In the genomic region with DNA sequence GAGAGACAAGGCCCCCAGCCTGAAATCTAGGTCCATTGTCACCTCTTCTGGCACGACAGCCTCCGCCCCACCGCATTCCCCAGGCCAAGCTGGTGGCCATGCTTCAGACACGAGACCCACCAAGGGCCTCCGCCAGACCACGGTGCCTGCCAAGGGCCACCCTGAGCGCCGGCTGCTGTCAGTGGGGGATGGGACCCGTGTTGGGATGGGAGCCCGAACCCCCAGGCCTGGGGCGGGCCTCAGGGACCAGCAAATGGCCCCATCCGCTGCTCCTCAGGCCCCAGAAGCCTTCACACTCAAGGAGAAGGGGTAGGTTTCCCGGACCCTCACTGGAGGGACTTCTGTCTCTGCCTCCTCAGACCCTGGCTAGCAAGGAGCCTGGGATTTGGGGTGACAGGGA, we compare ENCODE assay signal across 12 cellular contexts. TPM values are rescaled to one million over a fixed set of nuclear protein-coding genes. Genes with fewer than 3 reads are reported as not detected.
A peak's percentile ranks its signal among the peaks of the same experiment; 100 is the strongest.
DNase-seq lines count a peak whose midpoint lies in the region; TF ChIP-seq lines count a peak whose summit lies in the region.
"Had no signal": no experiment of that assay in that cellular context is flagged by ENCODE, and none has a peak within 500 bp of the region (broad histone marks: within the 10 kb centered on the region; RNA-seq: fewer than 3 reads in every experiment).

No MANE protein-coding gene starts in this region.

- H3K27me3 ChIP-seq in HAP-1 (ENCODE audit: low read depth) (no peaks in the 10 kb centered on the region), iPS-20b (ENCODE audit: insufficient read depth, low read length) (no peaks in the 10 kb centered on the region), testis (no peaks in the 10 kb centered on the region)
- H3K27me3 ChIP-seq: esophagus muscularis mucosa had no signal

- DNase-seq in AG09309 (ENCODE audit: low read depth) (no peak), HAP-1 (ENCODE audit: low spot score in 2 of 2) (no peak), testis (no peak), DMS114 treated with DMSO at 0.1 percent for 48 hours (lab: John Stamatoyannopoulos, UW; ENCODE audit: unreplicated experiment) (no peak), NCI-H2029 (lab: John Stamatoyannopoulos, UW) (no peak), immature natural killer cell (no peak)
- DNase-seq: NCI-H446 treated with DMSO at 0.1 percent for 48 hours had no signal

- intact Hi-C loops in testis (cut with DNase I; ENCODE audit: low total_unique reads), result no loop called here

- 86% methylated on average over 11 of the region's 13 CpGs; no CpG with 5 or more reads in 1 of the 2 donors for WGBS in testis, 2 donors

- H3K4me3 Mint-ChIP-seq in immature natural killer cell, result peak overlapping the region in 2 of 5 donors; percentile 43 to 44

- TF ChIP-seq POLR2A in testis (IDR thresholded peaks at IDR 0.05), result no peak

- no peaks in the 10 kb centered on the region for H3K9me3 Mint-ChIP-seq in immature natural killer cell

- H3K4me1 Mint-ChIP-seq in immature natural killer cell, result peaks cover 6% of the 10 kb centered on the region in 2 donors

- in situ Hi-C loops in HAP-1 (cut with MboI; ENCODE audit: low sequenced_read_pairs), result no loop called here

- no peak overlapping the region for H3K27ac ChIP-seq in iPS-20b (ENCODE audit: low read length)
- no peak overlapping the region for H3K27ac ChIP-seq in testis

- H3K9ac ChIP-seq in iPS-20b (ENCODE audit: low read depth, low read length), result peak overlapping the region; percentile 80; the same call in 1 of the 2 replicates

- H3K4me1 ChIP-seq in HAP-1 (peaks cover 17% of the 10 kb centered on the region), iPS-20b (ENCODE audit: insufficient read depth, low read length) (no peaks in the 10 kb centered on the region; the same call in 1 of the 2 replicates), testis (peaks cover 14% of the 10 kb centered on the region)

- H3K9me3 ChIP-seq in HAP-1, result no peaks in the 10 kb centered on the region
- no peaks in the 10 kb centered on the region for H3K9me3 ChIP-seq in iPS-20b (ENCODE audit: insufficient read depth, low read depth, low read length)
- no peaks in the 10 kb centered on the region for H3K9me3 ChIP-seq in testis
- H3K9me3 ChIP-seq: esophagus muscularis mucosa had no signal

- TF ChIP-seq CTCF in AG09309 (IDR thresholded peaks at IDR 0.05; ENCODE audit: control insufficient read depth, insufficient read depth, low read depth, low read length, missing control alignments), result no peak
- no peak for TF ChIP-seq CTCF in WI38 (IDR thresholded peaks at IDR 0.05; ENCODE audit: low read depth, low read length)
- TF ChIP-seq CTCF in testis (IDR thresholded peaks at IDR 0.05), result no peak

- H3K36me3 Mint-ChIP-seq in immature natural killer cell, result no peaks in the 10 kb centered on the region

- H3K27me3 Mint-ChIP-seq in immature natural killer cell (ENCODE audit: low read depth in 3 of 3), result peaks cover 0 to 6% (median 0%) of the 10 kb centered on the region in 3 donors

- peaks cover 52% of the 10 kb centered on the region for H3K36me3 ChIP-seq in HAP-1 (replicated peaks)
- peaks cover 45% of the 10 kb centered on the region for H3K36me3 ChIP-seq in iPS-20b (ENCODE audit: insufficient read depth, low read depth, low read length)
- no peaks in the 10 kb centered on the region for H3K36me3 ChIP-seq in testis (ENCODE audit: low read depth, missing control alignments)

- H3K27ac Mint-ChIP-seq in immature natural killer cell, result no peak overlapping the region

- peak overlapping the region; percentile 64 for H3K4me3 ChIP-seq in AG09309 (ENCODE audit: control insufficient read depth, low read depth, low read length)
- peak overlapping the region; percentile 58 for H3K4me3 ChIP-seq in HAP-1
- peak overlapping the region; percentile 66 for H3K4me3 ChIP-seq in WI38 (ENCODE audit: low read depth, low read length)
- H3K4me3 ChIP-seq in iPS-20b (ENCODE audit: low read length), result peak overlapping the region; percentile 85
- H3K4me3 ChIP-seq in testis, result no peak overlapping the region
- H3K4me3 ChIP-seq: lung had no signal

RNA-seq across cellular contexts. Expression of a gene that starts 1.0 kb away (rescaled TPM):
- total RNA-seq in testis, result 10 to 100 TPM; 18.0 to 19.4 TPM
- polyA plus RNA-seq in testis (ENCODE audit: insufficient read depth, low read depth, low replicate concordance) (7.7 TPM), immature natural killer cell (under 1 TPM in 2 of 3 donors, not detected in 1; 0.22 to 0.85 TPM)

RNA-seq across cellular contexts. Expression of a gene that starts 10.2 kb away (rescaled TPM):
- 1 to 10 TPM; 1.1 to 1.7 TPM for total RNA-seq in testis
- polyA plus RNA-seq in testis (ENCODE audit: insufficient read depth, low read depth, low replicate concordance) (not detected), immature natural killer cell (not detected)
- total RNA-seq: T-helper 1 cell treated with Interleukin-12 subunit alpha and Interleukin-12 subunit beta and Interleukin-4 antibody, amounts not matched to agents 30 ng/mL and 1 ng/mL, for 36 hours had no signal

RNA-seq across cellular contexts. Expression of a gene that starts 14.0 kb away (rescaled TPM):
- total RNA-seq in testis, result 10 to 100 TPM; 11.2 to 13.5 TPM
- polyA plus RNA-seq in testis (ENCODE audit: insufficient read depth, low read depth, low replicate concordance) (5.3 TPM), immature natural killer cell (1 to 10 TPM; 1.1 to 4.5 (median 2.4) TPM)

RNA-seq across cellular contexts. Expression of a gene that starts 31.7 kb away (rescaled TPM):
- 10 to 100 TPM in 1 of 2 donors, 1 to 10 TPM in 1; 9.4 to 10.8 TPM for total RNA-seq in testis
- 6.0 TPM for polyA plus RNA-seq in testis (ENCODE audit: insufficient read depth, low read depth, low replicate concordance)
- 10 to 100 TPM in 1 of 3 donors, 1 to 10 TPM in 2; 1.5 to 10.9 (median 4.5) TPM for polyA plus RNA-seq in immature natural killer cell

RNA-seq across cellular contexts. Expression of a gene that starts 52.8 kb away (rescaled TPM):
- 100 to 1,000 TPM; 180 to 190 TPM for total RNA-seq in testis
- polyA plus RNA-seq in testis (ENCODE audit: insufficient read depth, low read depth, low replicate concordance) (182 TPM), immature natural killer cell (100 to 1,000 TPM in 1 of 3 donors, 10 to 100 TPM in 2; 70.9 to 116 (median 90.8) TPM)

Comparison
In these comparisons a context has a peak if more than half of its experiments do, and no peak if none do; other contexts are left out.
1. H3K4me3 ChIP-seq: peak in AG09309 (single experiment), HAP-1 (single experiment), WI38 (single experiment) and iPS-20b (single experiment); none in testis (0 of 2).